ENCODE assay signal across 31 cellular contexts in the genomic region with DNA sequence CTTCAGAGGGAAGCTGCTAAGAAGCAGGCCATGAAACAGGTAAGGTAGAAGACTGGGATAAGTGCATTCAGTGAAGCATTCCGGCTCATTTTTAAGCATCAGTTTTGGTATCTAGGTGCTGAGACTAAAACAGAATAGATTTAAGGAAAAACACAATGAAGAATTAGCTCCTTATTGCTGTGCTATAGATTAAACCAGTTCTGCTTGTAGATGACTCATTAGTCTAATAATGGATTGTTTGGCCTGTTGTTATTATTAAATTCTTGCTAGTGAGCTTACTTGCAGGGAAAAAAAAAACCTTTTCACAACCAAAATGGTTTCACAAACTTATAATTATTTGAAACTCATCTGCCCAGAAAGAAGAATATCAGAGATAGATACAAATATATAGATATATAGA.
"Had no signal": no experiment of that assay in that cellular context is flagged by ENCODE, and none has a peak within 500 bp of the region (broad histone marks: within the 10 kb centered on the region; RNA-seq: fewer than 3 reads in every experiment).

No MANE protein-coding gene starts in this region.

- H3K27ac Mint-ChIP-seq: activated B cell treated with CpG ODN at 0.5 μM for 24 hours; activated CD4-positive, alpha-beta memory T cell treated with anti-CD3 and anti-CD28 coated beads for 36 hours; activated naive CD4-positive, alpha-beta T cell treated with anti-CD3 and anti-CD28 coated beads for 36 hours; activated naive CD8-positive, alpha-beta T cell treated with anti-CD3 and anti-CD28 coated beads, Interleukin-2, amount 50 U/mL, for 24 hours; activated T-helper 1 cell treated with anti-CD3 and anti-CD28 coated beads, Interleukin-12 subunit alpha, Interleukin-12 subunit beta, Interleukin-2, Interleukin-4 antibody, amounts not matched to agents 30 ng/mL and 10 ng/mL and 1 ng/mL, durations not matched to agents 14 hours and 24 hours and 36 hours; brain had no signal

- H3K4me1 Mint-ChIP-seq: brain had no signal

- DNase-seq: activated B cell treated with CpG ODN at 0.5 μM for 24 hours; activated CD4-positive, alpha-beta memory T cell treated with anti-CD3 and anti-CD28 coated beads for 36 hours; activated CD4-positive, alpha-beta T cell treated with anti-CD3 and anti-CD28 coated beads for 4 hours; activated CD4-positive, alpha-beta T cell treated with anti-CD3 and anti-CD28 coated beads, Interleukin-2, amount 50 U/mL, for 1 hour; activated CD4-positive, CD25-positive, alpha-beta regulatory T cell treated with anti-CD3 and anti-CD28 coated beads, Interleukin-2, amount 50 U/mL, for 72 hours; activated CD8-positive, alpha-beta memory T cell treated with anti-CD3 and anti-CD28 coated beads, Interleukin-2, amount 50 U/mL, for 4 hours; activated gamma-delta T cell treated with Interleukin-2 at 50 U/mL for 16 hours; activated naive CD4-positive, alpha-beta T cell treated with anti-CD3 and anti-CD28 coated beads for 36 hours; activated naive CD8-positive, alpha-beta T cell treated with anti-CD3 and anti-CD28 coated beads, Interleukin-2, amount 50 U/mL, for 24 hours; activated T-cell treated with anti-CD3 and anti-CD28 coated beads for 4 hours; activated T-cell treated with anti-CD3 and anti-CD28 coated beads, Interleukin-2, amount 50 U/mL, for 4 hours; anterior cingulate cortex; central memory CD4-positive, alpha-beta T cell; MG63; MV-4-11; NCI-H1092; NCI-H1436 treated with DMSO at 0.1 percent for 48 hours; NCI-H1694 treated with DMSO at 0.1 percent for 48 hours; NCI-H2029; NCI-H2171; NCI-H510A; NCI-H526; NCI-H748 treated with DMSO at 0.1 percent for 48 hours; SIG-M5; T-cell; T-helper 2 cell; T-helper 9 cell had no signal

- H3K27me3 Mint-ChIP-seq: activated B cell treated with CpG ODN at 0.5 μM for 24 hours; activated CD4-positive, alpha-beta memory T cell treated with anti-CD3 and anti-CD28 coated beads for 36 hours; activated naive CD8-positive, alpha-beta T cell treated with anti-CD3 and anti-CD28 coated beads, Interleukin-2, amount 50 U/mL, for 24 hours; brain; T-cell had no signal

- H3K27ac ChIP-seq: VCaP had no signal

- H3K4me3 ChIP-seq: MG63 had no signal

- H3K4me3 Mint-ChIP-seq: activated B cell treated with CpG ODN at 0.5 μM for 24 hours; activated CD4-positive, alpha-beta memory T cell treated with anti-CD3 and anti-CD28 coated beads for 36 hours; activated naive CD4-positive, alpha-beta T cell treated with anti-CD3 and anti-CD28 coated beads for 36 hours; activated naive CD8-positive, alpha-beta T cell treated with anti-CD3 and anti-CD28 coated beads, Interleukin-2, amount 50 U/mL, for 24 hours; activated T-cell treated with anti-CD3 and anti-CD28 coated beads, Interleukin-2, amount 50 U/mL, for 4 hours; activated T-helper 1 cell treated with anti-CD3 and anti-CD28 coated beads, Interleukin-12 subunit alpha, Interleukin-12 subunit beta, Interleukin-2, Interleukin-4 antibody, amounts not matched to agents 30 ng/mL and 10 ng/mL and 1 ng/mL, durations not matched to agents 14 hours and 24 hours and 36 hours; brain; T-cell had no signal

- H3K9me3 Mint-ChIP-seq: activated B cell treated with CpG ODN at 0.5 μM for 24 hours; activated CD4-positive, alpha-beta memory T cell treated with anti-CD3 and anti-CD28 coated beads for 36 hours; activated naive CD4-positive, alpha-beta T cell treated with anti-CD3 and anti-CD28 coated beads for 36 hours; activated naive CD4-positive, alpha-beta T cell treated with anti-CD3 and anti-CD28 coated beads, Interleukin-2, amount 50 U/mL, for 72 hours; activated naive CD8-positive, alpha-beta T cell treated with anti-CD3 and anti-CD28 coated beads, Interleukin-2, amount 50 U/mL, for 24 hours; activated T-cell treated with anti-CD3 and anti-CD28 coated beads, Interleukin-2, amount 50 U/mL, for 4 hours; activated T-helper 1 cell treated with anti-CD3 and anti-CD28 coated beads, Interleukin-12 subunit alpha, Interleukin-12 subunit beta, Interleukin-2, Interleukin-4 antibody, amounts not matched to agents 30 ng/mL and 10 ng/mL and 1 ng/mL, durations not matched to agents 14 hours and 24 hours and 36 hours; brain; T-cell had no signal
